In genomic region chr1:161389691-161390558, GRCh38 we compare ENCODE assay signal across 8 cellular contexts. TPM values are rescaled to one million over a fixed set of nuclear protein-coding genes. Genes with fewer than 3 reads are reported as not detected.
DNase-seq lines count a peak whose midpoint lies in the region; ATAC-seq lines count a peak whose summit lies in the region.

No MANE protein-coding gene starts in this region.

- DNase-seq in COLO829 (ENCODE audit: low spot score) (peak; percentile 99), HT-29 (ENCODE audit: low spot score) (peak; percentile 92), NK-92 (lab: John Stamatoyannopoulos, UW; ENCODE audit: unreplicated experiment) (peak; percentile 82), medulla oblongata (ENCODE audit: extremely low spot score) (peak; percentile 98)
- peak; percentile 89 to 94 for DNase-seq in activated CD8-positive, alpha-beta memory T cell treated with anti-CD3 and anti-CD28 coated beads for 1 hour (ENCODE audit: extremely low read depth in 1 of 2, low read depth in 1 of 2)
- DNase-seq in effector CD4-positive, alpha-beta T cell, result peak; percentile 93
- peak; percentile 87 to 93 (median 88) for DNase-seq in stimulated activated CD4-positive, alpha-beta T cell treated with anti-CD3 and anti-CD28 coated beads, TNF-alpha, amount 100 ng/mL, for 4 hours (ENCODE audit: low read depth in 3 of 3)

- ATAC-seq in GM21360 (IDR thresholded peaks at IDR 0.05; ENCODE audit: unreplicated experiment), result peak; percentile 79

RNA-seq across cellular contexts. Expression of gene CFAP126, which starts 22.2 kb away (rescaled TPM):
- not detected in 2 replicates for total RNA-seq in HT-29 (2014; rRNA removed; shearing (Covaris generic))

Comparison
In these comparisons a context has a peak if more than half of its experiments do, and no peak if none do; other contexts are left out.
1. Peak in every context shown above with its lines: DNase-seq and ATAC-seq.